12 cellular contexts compared by ENCODE assay signal in the genomic region with DNA sequence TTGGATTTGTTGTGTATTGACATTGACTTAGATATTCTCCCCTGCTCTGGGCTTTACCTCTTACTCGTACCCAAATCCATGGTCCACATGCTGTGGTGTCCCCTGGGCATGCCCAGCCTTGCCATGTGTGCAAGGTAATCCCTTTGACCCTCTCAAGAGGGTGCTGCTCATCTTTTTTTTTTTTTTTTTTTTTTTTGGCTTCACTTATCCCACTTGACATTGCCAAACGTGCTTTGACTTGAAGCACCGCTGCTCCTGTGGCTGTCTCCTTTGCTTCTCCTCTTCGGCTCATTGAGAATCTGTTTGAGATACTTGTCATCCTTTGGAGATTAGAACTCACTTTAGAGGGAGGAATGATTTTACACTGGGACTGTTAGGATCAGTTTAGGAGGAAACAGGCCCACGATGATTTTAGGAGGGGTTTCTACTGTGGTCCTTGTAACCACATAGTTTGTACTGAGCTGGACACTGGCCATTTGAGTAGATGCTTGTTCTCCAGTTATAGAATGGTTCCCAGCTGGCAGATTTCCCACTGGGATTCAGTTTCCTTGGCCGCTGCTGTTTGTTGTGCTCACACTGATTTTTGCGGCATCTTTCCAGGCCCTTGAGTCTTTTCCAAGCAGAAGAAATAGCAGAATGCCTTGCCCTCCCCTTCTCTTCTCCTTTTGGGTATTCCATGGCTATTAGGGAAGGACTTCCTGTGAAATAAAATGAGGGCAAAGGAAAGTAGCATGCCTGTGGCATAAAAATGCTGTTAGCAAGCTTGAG.
DNase-seq lines count a peak whose midpoint lies in the region; ATAC-seq, FAIRE-seq and TF ChIP-seq lines count a peak whose summit lies in the region.
"Had no signal": no experiment of that assay in that cellular context is flagged by ENCODE, and none has a peak within 500 bp of the region (broad histone marks: within the 10 kb centered on the region; RNA-seq: fewer than 3 reads in every experiment).

No MANE protein-coding gene starts in this region.

- peaks cover 11% of the 10 kb centered on the region for H3K4me1 ChIP-seq in astrocyte (ENCODE audit: insufficient read depth, low read length)
- peaks cover 48% of the 10 kb centered on the region for H3K4me1 ChIP-seq in left ventricle myocardium inferior
- H3K4me1 ChIP-seq in stomach smooth muscle (ENCODE audit: control insufficient read depth, insufficient read depth, low read length): peaks cover 30% of the 10 kb centered on the region

- DNase-seq in NCI-H1092 treated with DMSO at 0.1 percent for 48 hours (lab: John Stamatoyannopoulos, UW) (peak; percentile 91), astrocyte (ENCODE audit: low read depth) (peak; percentile 65), left ventricle myocardium inferior (peak; percentile 45)
- no peak for DNase-seq in stimulated activated CD4-positive, alpha-beta T cell treated with anti-CD3 and anti-CD28 coated beads, Interleukin-4, amount 100 ng/mL, for 1 hour
- DNase-seq: activated CD4-positive, alpha-beta memory T cell treated with anti-CD3 and anti-CD28 coated beads for 36 hours; DMS53; natural killer cell had no signal

- H2AFZ ChIP-seq in astrocyte (ENCODE audit: low read depth, low read length): no peak overlapping the region

- no peaks in the 10 kb centered on the region for H3K27me3 Mint-ChIP-seq in astrocyte (ENCODE audit: low read depth, unreplicated experiment)
- H3K27me3 Mint-ChIP-seq: activated CD4-positive, alpha-beta memory T cell treated with anti-CD3 and anti-CD28 coated beads for 36 hours had no signal

- H3K27ac ChIP-seq in astrocyte (ENCODE audit: low read depth, low read length) (no peak overlapping the region), left ventricle myocardium inferior (replicated peaks) (peak overlapping the region; percentile 46), stomach smooth muscle (ENCODE audit: low read length) (peak overlapping the region; percentile 1)

- H3K36me3 ChIP-seq in astrocyte (ENCODE audit: insufficient read depth, low read length): no peaks in the 10 kb centered on the region
- no peaks in the 10 kb centered on the region for H3K36me3 ChIP-seq in left ventricle myocardium inferior
- H3K36me3 ChIP-seq in stomach smooth muscle (ENCODE audit: control insufficient read depth in 2 of 2, insufficient read depth in 2 of 2, low read length in 2 of 2): no peaks in the 10 kb centered on the region

- intact Hi-C loops in left ventricle myocardium inferior (cut with micrococcal nuclease): no loop called here

- H3K4me1 Mint-ChIP-seq in astrocyte (ENCODE audit: low read depth, unreplicated experiment): peaks cover 20% of the 10 kb centered on the region
- H3K4me1 Mint-ChIP-seq: natural killer cell had no signal

- H3K9me3 ChIP-seq in astrocyte (ENCODE audit: insufficient read depth, low read depth, low read length) (no peaks in the 10 kb centered on the region), left ventricle myocardium inferior (replicated peaks) (no peaks in the 10 kb centered on the region), stomach smooth muscle (ENCODE audit: control insufficient read depth in 2 of 2, low read length in 2 of 2) (no peaks in the 10 kb centered on the region)

- H3K27ac Mint-ChIP-seq in astrocyte (ENCODE audit: unreplicated experiment): no peak overlapping the region
- H3K27ac Mint-ChIP-seq: activated CD4-positive, alpha-beta memory T cell treated with anti-CD3 and anti-CD28 coated beads for 36 hours; natural killer cell had no signal

- peaks cover 5% of the 10 kb centered on the region for H3K79me2 ChIP-seq in astrocyte (ENCODE audit: insufficient read depth, low read length)

- H3K36me3 Mint-ChIP-seq in astrocyte (ENCODE audit: low read depth, unreplicated experiment): no peaks in the 10 kb centered on the region
- H3K36me3 Mint-ChIP-seq: activated CD4-positive, alpha-beta memory T cell treated with anti-CD3 and anti-CD28 coated beads for 36 hours; natural killer cell had no signal

- peaks cover 58% of the 10 kb centered on the region for H4K20me1 ChIP-seq in astrocyte (ENCODE audit: insufficient read depth, low read length)

- ATAC-seq in HG02678 (IDR thresholded peaks at IDR 0.05; ENCODE audit: unreplicated experiment) (no peak), GM21367 (IDR thresholded peaks at IDR 0.05; ENCODE audit: unreplicated experiment) (no peak), GM21526 (IDR thresholded peaks at IDR 0.05; ENCODE audit: low FRiP score, unreplicated experiment) (no peak)
- ATAC-seq: natural killer cell had no signal

- H3K4me2 ChIP-seq in astrocyte (ENCODE audit: low read length): peak overlapping the region; percentile 22

- peak; percentile 70 for FAIRE-seq in astrocyte (lab: Jason Lieb, UNC)
- FAIRE-seq: HTR-8/SVneo had no signal

- H3K9ac ChIP-seq in astrocyte (ENCODE audit: low read length) (no peak overlapping the region), stomach smooth muscle (ENCODE audit: low read length in 2 of 2) (no peak overlapping the region)

- H3K4me3 ChIP-seq in astrocyte (ENCODE audit: insufficient read depth, low read depth, low read length) (no peak overlapping the region), left ventricle myocardium inferior (no peak overlapping the region), stomach smooth muscle (ENCODE audit: low read length in 2 of 2) (peak overlapping the region in 1 of 2 donors; percentile 30)

- no peaks in the 10 kb centered on the region for H3K9me3 Mint-ChIP-seq in astrocyte (ENCODE audit: unreplicated experiment)
- H3K9me3 Mint-ChIP-seq: natural killer cell had no signal

- no peak overlapping the region for H3K4me3 Mint-ChIP-seq in astrocyte (ENCODE audit: unreplicated experiment)
- H3K4me3 Mint-ChIP-seq: activated CD4-positive, alpha-beta memory T cell treated with anti-CD3 and anti-CD28 coated beads for 36 hours; natural killer cell had no signal

- TF ChIP-seq CTCF in astrocyte (IDR thresholded peaks at IDR 0.05; ENCODE audit: insufficient read depth, low read depth, low read length) (no peak), left ventricle myocardium inferior (IDR thresholded peaks at IDR 0.05; ENCODE audit: borderline replicate concordance) (no peak)

- H3K27me3 ChIP-seq in astrocyte (ENCODE audit: insufficient read depth, low read length): no peaks in the 10 kb centered on the region
- H3K27me3 ChIP-seq in left ventricle myocardium inferior (ENCODE audit: low read depth): no peaks in the 10 kb centered on the region
- H3K27me3 ChIP-seq in stomach smooth muscle (ENCODE audit: control insufficient read depth in 1 of 2, insufficient read depth in 2 of 2, low read length in 2 of 2): no peaks in the 10 kb centered on the region
